7 cellular contexts compared by ENCODE assay signal in the genomic region with DNA sequence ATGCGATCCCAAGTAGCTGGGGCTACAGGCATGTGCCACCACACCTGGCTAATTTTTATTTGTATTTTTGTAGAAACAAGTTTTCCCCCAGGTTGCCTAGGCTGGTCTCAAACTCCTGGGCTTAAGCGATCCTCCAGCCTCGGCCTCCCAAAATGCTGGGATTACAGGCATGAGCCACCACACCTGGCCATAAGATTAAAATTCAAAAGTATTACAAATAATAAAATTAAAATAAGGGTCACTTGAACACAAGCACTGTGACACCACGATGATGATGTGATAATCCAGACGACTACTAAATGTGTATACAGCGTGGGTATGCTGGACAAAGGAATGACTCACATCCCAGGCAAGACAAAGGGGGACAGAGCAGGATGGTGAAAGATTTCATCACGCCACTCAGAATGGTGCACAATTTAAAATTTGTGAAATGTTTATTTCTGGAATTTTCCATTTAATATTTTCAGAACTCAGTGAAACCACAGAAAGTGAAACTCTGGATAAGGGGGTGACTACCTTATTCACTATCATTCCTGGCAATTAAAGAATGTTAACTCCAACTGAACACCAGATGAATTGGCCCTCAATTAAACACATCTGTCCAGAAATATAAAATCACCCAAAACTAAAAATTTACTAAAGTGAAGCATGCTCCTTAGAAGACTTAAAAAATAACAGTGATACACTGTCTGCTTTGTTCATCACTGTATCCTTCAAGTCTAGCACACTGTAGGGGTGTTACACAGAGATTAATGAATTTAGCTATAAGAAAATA. TPM values are rescaled to one million over a fixed set of nuclear protein-coding genes. Genes with fewer than 3 reads are reported as not detected.
A peak's percentile ranks its signal among the peaks of the same experiment; 100 is the strongest.
DNase-seq lines count a peak whose midpoint lies in the region; ATAC-seq and TF ChIP-seq lines count a peak whose summit lies in the region.

No MANE protein-coding gene starts in this region.

- H3K4me1 Mint-ChIP-seq in effector memory CD8-positive, alpha-beta T cell (ENCODE audit: low read depth in 2 of 2) = peaks cover 48 to 63% of the 10 kb centered on the region in 2 donors

- peaks cover 97% of the 10 kb centered on the region for H3K79me2 ChIP-seq in MM.1S (ENCODE audit: low read length)

- peak; percentile 74; the same call in 1 of the 2 replicates for ATAC-seq in Panc1
- peak; percentile 28 for ATAC-seq in effector memory CD8-positive, alpha-beta T cell (replicated peaks)
- no peak for ATAC-seq in HG02885 (IDR thresholded peaks at IDR 0.05; ENCODE audit: poor library complexity, unreplicated experiment)

- no peaks in the 10 kb centered on the region for H3K9me3 Mint-ChIP-seq in effector memory CD8-positive, alpha-beta T cell

- H3K36me3 ChIP-seq in Panc1 (ENCODE audit: control insufficient read depth, insufficient read depth, low read length) (no peaks in the 10 kb centered on the region), MM.1S (replicated peaks; ENCODE audit: insufficient read depth, low read length) (no peaks in the 10 kb centered on the region)

- peak overlapping the region; percentile 86 for H3K27ac Mint-ChIP-seq in effector memory CD8-positive, alpha-beta T cell

- H3K9ac ChIP-seq in MM.1S (ENCODE audit: low read length) = no peak overlapping the region

- no peak overlapping the region for H3K4me3 ChIP-seq in Panc1 (ENCODE audit: low read depth in 2 of 2, low read length in 2 of 2)
- no peak overlapping the region for H3K4me3 ChIP-seq in MM.1S (ENCODE audit: low read length)

- no peak overlapping the region for H3K4me2 ChIP-seq in MM.1S (ENCODE audit: low read depth, low read length)

- no peak overlapping the region for H2AFZ ChIP-seq in MM.1S (ENCODE audit: low read length)

- POLR2A ChIA-PET in Panc1 (lab: Charles Lee) = no interaction called here

- H3K4me1 ChIP-seq in Panc1 (ENCODE audit: control insufficient read depth, insufficient read depth, low read length) = peaks cover 61% of the 10 kb centered on the region
- peaks cover 25% of the 10 kb centered on the region for H3K4me1 ChIP-seq in MM.1S (ENCODE audit: low read length)

- TSS peak; percentile 1 for BruUV-seq in Panc1 (replicated peaks; lab: Mats Ljungman, UMichigan)

- DNase-seq in HCEC 1CT (peak; percentile 76), Panc1 (ENCODE audit: low read depth, low spot score) (no peak), renal cortical epithelial cell (ENCODE audit: low read depth) (peak; percentile 80), MM.1S (no peak), NCI-H1092 (lab: John Stamatoyannopoulos, UW) (no peak)
- DNase-seq in effector memory CD8-positive, alpha-beta T cell = no peak

- H3K27me3 Mint-ChIP-seq in effector memory CD8-positive, alpha-beta T cell = no peaks in the 10 kb centered on the region

- peak overlapping the region; percentile 84 for H3K27ac ChIP-seq in Panc1 (ENCODE audit: low read length)
- H3K27ac ChIP-seq in MM.1S (ENCODE audit: low read length) = no peak overlapping the region

- intact Hi-C loops in Panc1 (cut with micrococcal nuclease; ENCODE audit: unreplicated experiment) = no loop called here

- no peaks in the 10 kb centered on the region for H4K20me1 ChIP-seq in MM.1S (ENCODE audit: insufficient read depth, low read length)

- H3K36me3 Mint-ChIP-seq in effector memory CD8-positive, alpha-beta T cell (ENCODE audit: insufficient read depth) = peaks cover 20% of the 10 kb centered on the region

- H3K27me3 ChIP-seq in Panc1 (ENCODE audit: control insufficient read depth, insufficient read depth, low read length) (no peaks in the 10 kb centered on the region), MM.1S (replicated peaks; ENCODE audit: insufficient read depth, low read length) (no peaks in the 10 kb centered on the region)

- no peaks in the 10 kb centered on the region for H3K9me2 ChIP-seq in MM.1S (replicated peaks; ENCODE audit: insufficient read depth, low read length)

- no peaks in the 10 kb centered on the region for H3K9me3 ChIP-seq in Panc1 (ENCODE audit: control insufficient read depth, insufficient read depth, low read depth, low read length)
- H3K9me3 ChIP-seq in MM.1S (replicated peaks; ENCODE audit: insufficient read depth, low read length) = no peaks in the 10 kb centered on the region

- peaks cover 2% of the 10 kb centered on the region; the same call in 1 of the 2 replicates for H3F3A ChIP-seq in MM.1S (ENCODE audit: insufficient read depth, low read length)

- peak overlapping the region; percentile 61 to 62 for H3K4me3 Mint-ChIP-seq in effector memory CD8-positive, alpha-beta T cell

- no peak for TF ChIP-seq CTCF in Panc1 (IDR thresholded peaks at IDR 0.05)
- no peak for TF ChIP-seq CTCF in MM.1S (IDR thresholded peaks at IDR 0.05; ENCODE audit: low read length)

- CTCF ChIA-PET in Panc1 (lab: Charles Lee) = interaction anchor here (0.6 kb wide), 1 partner anchor 20 kb away, joined by 6 read pairs; no protein-coding TSS in a partner anchor

- in situ Hi-C loops in Panc1 (cut with HindIII; ENCODE audit: low pct_unique_long_range_greater_than_20kb, low sequenced_read_pairs) = no loop called here

RNA-seq across cellular contexts. Expression of a gene that starts 13.1 kb away (rescaled TPM):
- total RNA-seq in Panc1 (2021; ENCODE audit: unreplicated experiment) = 40.0 TPM
- polyA plus RNA-seq in Panc1 (2012; ENCODE audit: insufficient read length) = 29.8 TPM
- 53.8 and 59.9 TPM in 2 replicates for total RNA-seq in renal cortical epithelial cell

Comparison
In these comparisons a context has a peak if more than half of its experiments do, and no peak if none do; other contexts are left out.
1. DNase-seq: peak in HCEC 1CT (single experiment) and renal cortical epithelial cell (single experiment); none in Panc1 (single experiment), effector memory CD8-positive, alpha-beta T cell (0 of 3), MM.1S (single experiment) and NCI-H1092 (single experiment).